In the genomic region with DNA sequence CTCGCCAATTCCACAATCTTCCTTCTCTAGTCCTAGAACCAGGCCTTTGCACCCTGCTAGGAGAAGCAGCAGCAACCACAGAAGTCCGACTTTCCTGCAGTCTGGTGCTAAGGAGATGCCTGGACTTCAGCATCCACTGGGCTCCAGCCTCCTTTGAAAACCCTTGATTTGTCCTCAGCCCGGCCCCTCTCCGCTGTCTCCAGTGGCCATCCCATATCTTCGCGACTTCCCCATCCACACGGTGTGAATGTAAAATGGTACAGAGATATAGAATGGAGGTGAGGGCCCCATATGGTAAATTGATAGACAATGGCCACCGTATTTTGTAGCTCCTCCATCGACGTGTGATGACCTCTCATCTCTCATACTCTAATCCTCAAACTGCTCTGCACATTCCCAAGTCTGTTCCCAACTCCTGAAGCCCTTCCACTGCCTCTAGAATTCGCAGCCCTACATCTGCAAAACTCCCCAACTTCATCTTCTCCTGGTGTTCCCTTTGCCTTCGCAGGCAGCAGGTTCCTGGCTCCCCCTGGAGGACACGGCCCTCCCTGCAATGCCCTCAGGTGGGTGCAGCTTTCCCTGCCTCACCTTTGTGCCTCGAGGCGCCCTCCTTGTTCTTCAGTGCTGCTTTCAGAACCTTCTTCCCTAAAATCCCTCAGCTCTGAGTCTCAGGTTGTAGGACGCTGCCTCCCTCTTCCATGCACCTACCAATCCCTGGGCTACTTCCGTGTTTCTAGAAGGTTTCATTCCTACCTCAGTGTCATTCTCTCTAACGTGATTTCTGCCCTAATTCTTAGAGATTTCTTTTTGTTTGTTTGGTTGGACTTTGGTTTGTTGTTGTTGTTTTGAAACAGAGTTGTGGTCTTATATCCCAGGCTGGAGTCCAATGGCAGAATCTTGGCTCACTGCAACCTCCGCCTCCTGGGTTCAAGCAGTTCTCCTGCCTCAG, we compare ENCODE assay signal across 8 cellular contexts. TPM values are rescaled to one million over a fixed set of nuclear protein-coding genes. Genes with fewer than 3 reads are reported as not detected.
DNase-seq lines count a peak whose midpoint lies in the region; ATAC-seq, FAIRE-seq and TF ChIP-seq lines count a peak whose summit lies in the region.

No MANE protein-coding gene starts in this region.

- peaks cover 18% of the 10 kb centered on the region for H3K27me3 Mint-ChIP-seq in activated B cell treated with CpG ODN at 0.5 μM for 24 hours

- H3K36me3 ChIP-seq in HepG2 (replicated peaks in 1 of 2; ENCODE audit: control insufficient read depth in 1 of 2, insufficient read depth in 2 of 2, low read length in 2 of 2), result no peaks in the 10 kb centered on the region

- TF ChIP-seq RAD21 in HepG2 (CRISPR knock-in tag; IDR thresholded peaks at IDR 0.05), result peak; percentile 62; the same call in 1 of the 2 replicates

- no peak overlapping the region for H3K9ac ChIP-seq in HepG2 (ENCODE audit: insufficient read depth, low read depth, low read length)

- H3K4me1 Mint-ChIP-seq in activated B cell treated with CpG ODN at 0.5 μM for 24 hours, result peaks cover 13% of the 10 kb centered on the region

- 17% methylated on average over 19 of the region's 19 CpGs for WGBS in HepG2 (ENCODE audit: low lambda C conversion rate)

- DNase-seq in Daoy (ENCODE audit: low read depth) (peak; percentile 57), activated B cell treated with CpG ODN at 0.5 μM for 24 hours (peak; percentile 63), T47D (ENCODE audit: low read depth in 1 of 2, low spot score in 1 of 2) (peak; percentile 71 to 73), HepG2 (ENCODE audit: low spot score) (peak; percentile 39), cortex of kidney (lab: John Stamatoyannopoulos, UW) (no peak)
- peak; percentile 48 for DNase-seq in stimulated activated CD8-positive, alpha-beta memory T cell treated with anti-CD3 and anti-CD28 coated beads, Interleukin-12 subunit alpha, Interleukin-12 subunit beta, amount 100 ng/mL, for 4 hours (ENCODE audit: low read depth)

- H3K9me3 ChIP-seq in HepG2 (ENCODE audit: low read length), result no peaks in the 10 kb centered on the region

- H3K4me3 Mint-ChIP-seq in activated B cell treated with CpG ODN at 0.5 μM for 24 hours, result no peak overlapping the region

- peak; percentile 84 for ATAC-seq in activated B cell treated with CpG ODN at 0.5 μM for 24 hours (ENCODE audit: low read depth)
- ATAC-seq in HepG2, result peak; percentile 84
- ATAC-seq in HG03378 (IDR thresholded peaks at IDR 0.05; ENCODE audit: unreplicated experiment), result no peak

- no peaks in the 10 kb centered on the region for H4K20me1 ChIP-seq in HepG2 (ENCODE audit: insufficient read depth, low read length)

- FAIRE-seq in HepG2 (lab: Jason Lieb, UNC), result peak; percentile 83

- TF ChIP-seq EP300 in HepG2 (IDR thresholded peaks at IDR 0.05; ENCODE audit: low read depth in 2 of 2, low read length in 2 of 2) (no peak), HepG2 (CRISPR knock-in tag; IDR thresholded peaks at IDR 0.05; ENCODE audit: borderline replicate concordance) (no peak)

- peaks cover 0 to 4% of the 10 kb centered on the region in 2 experiments; a peak in 1 of 5 replicates for H3K27me3 ChIP-seq in HepG2 (ENCODE audit: control insufficient read depth in 1 of 2, insufficient read depth in 2 of 2, low read length in 2 of 2)

- no peak overlapping the region for H3K4me3 ChIP-seq in HepG2 (replicated peaks in 1 of 3; ENCODE audit: insufficient read depth in 1 of 3, low read depth in 2 of 3, low read length in 3 of 3)

- no peaks in the 10 kb centered on the region for H3K36me3 Mint-ChIP-seq in activated B cell treated with CpG ODN at 0.5 μM for 24 hours (ENCODE audit: low read depth)

- no peaks in the 10 kb centered on the region for H3K79me2 ChIP-seq in HepG2 (ENCODE audit: insufficient read depth, low read length)

- H2AFZ ChIP-seq in HepG2 (ENCODE audit: low read length), result no peak overlapping the region

- in situ Hi-C loops in T47D (cut with HindIII; ENCODE audit: low pct_unique_long_range_greater_than_20kb, low sequenced_read_pairs) (no loop called here), HepG2 (cut with HindIII; ENCODE audit: extremely low pct_ligation_motif_present, low pct_unique_long_range_greater_than_20kb) (loop anchor here (10.0 kb wide), 1 partner anchor 57 kb away; no protein-coding TSS in a partner anchor)

- peaks cover 16% of the 10 kb centered on the region for H3K4me1 ChIP-seq in HepG2 (ENCODE audit: insufficient read depth, low read length)

- POLR2A ChIA-PET in activated B cell treated with CpG ODN at 0.5 μM for 24 hours (lab: Charles Lee) (interaction anchor here (0.5 to 2.8 kb wide), 8 partner anchors 11 to 417 kb away, joined by 3 to 24 read pairs (median 3); partner anchors contain the start of genes BCDIN3D and TMBIM6), HepG2 (lab: Yijun Ruan, JAX) (interaction anchor here (2.2 kb wide), 1 partner anchor 37 kb away, joined by 12 read pairs; the partner anchor contains the start of gene TMBIM6)

- peak overlapping the region; percentile 56 for H3K4me2 ChIP-seq in HepG2 (ENCODE audit: low read depth, low read length)

- no TSS peak for BruUV-seq in HepG2 (replicated peaks; lab: Mats Ljungman, UMichigan)

- peaks cover 2% of the 10 kb centered on the region for H3K9me3 Mint-ChIP-seq in activated B cell treated with CpG ODN at 0.5 μM for 24 hours

- TF ChIP-seq CTCF in LNCAP (IDR thresholded peaks at IDR 0.05) (peak; percentile 94), activated B cell treated with CpG ODN at 0.5 μM for 24 hours (IDR thresholded peaks at IDR 0.05) (peak; percentile 82), HepG2 (CRISPR knock-in tag; IDR thresholded peaks at IDR 0.05) (peak; percentile 94)

- CTCF ChIA-PET in activated B cell treated with CpG ODN at 0.5 μM for 24 hours (lab: Charles Lee) (interaction anchor here (0.7 to 2.8 kb wide), 26 partner anchors 8 to 226 kb away, joined by 3 to 35 read pairs (median 4); partner anchors contain the start of gene TMBIM6), HepG2 (lab: Yijun Ruan, JAX; ENCODE audit: low intra/inter-chr PET ratio, low total read pairs) (interaction anchor here (0.8 to 4.4 kb wide), 5 partner anchors 37 to 141 kb away, joined by 3 to 39 read pairs (median 4); partner anchors contain the start of gene TMBIM6)

- intact Hi-C loops in activated B cell treated with CpG ODN at 0.5 μM for 24 hours (cut with micrococcal nuclease) (loop anchor here (1.0 to 5.0 kb wide), 5 partner anchors 37 to 294 kb away; partner anchors contain the start of genes ASIC1 and TMBIM6), HepG2 (cut with micrococcal nuclease; ENCODE audit: unreplicated experiment) (loop anchor here (2.0 to 10.0 kb wide), 2 partner anchors 53 to 133 kb away; no protein-coding TSS in a partner anchor)

- H3K27ac Mint-ChIP-seq in activated B cell treated with CpG ODN at 0.5 μM for 24 hours, result no peak overlapping the region

- no peak overlapping the region for H3K27ac ChIP-seq in HepG2 (ENCODE audit: extremely low read length, insufficient read depth, low read length)

- TF ChIP-seq POLR2A in HepG2 (IDR thresholded peaks at IDR 0.05; ENCODE audit: insufficient read depth in 1 of 2, low read depth in 2 of 2, low read length in 2 of 2), result no peak

RNA-seq across cellular contexts. Expression of gene TMBIM6, which starts 36.7 kb away (rescaled TPM):
- total RNA-seq in Daoy (2014; rRNA removed; shearing (Covaris generic)), result 379 and 454 TPM in 2 replicates
- total RNA-seq in activated B cell treated with CpG ODN at 0.5 μM for 24 hours, result 355 and 366 TPM in 2 replicates
- total RNA-seq in HepG2 (2016; rRNA removed; fragmentation: Illumina TruSeq; extraction: Trizol), result 220 and 412 TPM in 2 replicates
- 49.6 and 57.4 TPM in 2 replicates for total RNA-seq in HepG2 (2016; cell fraction: cytosol; rRNA removed; fragmentation: Illumina TruSeq; extraction: Trizol; ENCODE audit: low read depth)
- total RNA-seq in HepG2 (2016; cell fraction: insoluble cytoplasmic fraction; rRNA removed; fragmentation: Illumina TruSeq; extraction: Trizol), result 229 and 414 TPM in 2 replicates
- total RNA-seq in HepG2 (2016; cell fraction: membrane; rRNA removed; fragmentation: Illumina TruSeq; extraction: Trizol), result 85.8 and 89.3 TPM in 2 replicates
- total RNA-seq in HepG2 (2016; cell fraction: nucleus; rRNA removed; fragmentation: Illumina TruSeq; extraction: Trizol), result 296 and 323 TPM in 2 replicates
- polyA plus RNA-seq in HepG2 (2011; rRNA removed), result 445 and 468 TPM in 2 replicates
- polyA plus RNA-seq in HepG2 (2011; cell fraction: cytosol; rRNA removed), result 286 and 485 TPM in 2 replicates
- 231 and 241 TPM in 2 replicates for polyA plus RNA-seq in HepG2 (2011; cell fraction: nucleus; rRNA removed)
- 423 and 441 TPM in 2 replicates for polyA plus RNA-seq in HepG2 (2012)
- polyA plus RNA-seq in HepG2 (2016; cell fraction: cytosol; fragmentation: Illumina TruSeq; extraction: Trizol; ENCODE audit: low read depth), result 62.2 and 68.0 TPM in 2 replicates
- polyA plus RNA-seq in HepG2 (2016; cell fraction: insoluble cytoplasmic fraction; fragmentation: Illumina TruSeq; extraction: Trizol; ENCODE audit: low read depth), result 213 and 227 TPM in 2 replicates
- 53.8 and 54.1 TPM in 2 replicates for polyA plus RNA-seq in HepG2 (2016; cell fraction: membrane; fragmentation: Illumina TruSeq; extraction: Trizol; ENCODE audit: low read depth)
- polyA plus RNA-seq in HepG2 (2016; cell fraction: nucleus; fragmentation: Illumina TruSeq; extraction: Trizol; ENCODE audit: insufficient read depth, low read depth), result 552 and 556 TPM in 2 replicates
- polyA minus RNA-seq in HepG2 (2011; rRNA and poly(A)+ RNA removed; ENCODE audit: low replicate concordance), result 536 and 564 TPM in 2 replicates
- polyA minus RNA-seq in HepG2 (2011; cell fraction: cytosol; rRNA and poly(A)+ RNA removed), result 151 and 170 TPM in 2 replicates
- polyA minus RNA-seq in HepG2 (2011; cell fraction: nucleus; rRNA and poly(A)+ RNA removed), result 151 and 168 TPM in 2 replicates

RNA-seq across cellular contexts. Expression of gene NCKAP5L, which starts 50.1 kb away (rescaled TPM):
- 12.9 and 14.3 TPM in 2 replicates for total RNA-seq in Daoy (2014; rRNA removed; shearing (Covaris generic))
- 7.2 and 9.1 TPM in 2 replicates for total RNA-seq in activated B cell treated with CpG ODN at 0.5 μM for 24 hours
- 5.9 and 9.0 TPM in 2 replicates for total RNA-seq in HepG2 (2016; rRNA removed; fragmentation: Illumina TruSeq; extraction: Trizol)
- 3.1 and 3.3 TPM in 2 replicates for total RNA-seq in HepG2 (2016; cell fraction: cytosol; rRNA removed; fragmentation: Illumina TruSeq; extraction: Trizol; ENCODE audit: low read depth)
- 5.1 and 8.3 TPM in 2 replicates for total RNA-seq in HepG2 (2016; cell fraction: insoluble cytoplasmic fraction; rRNA removed; fragmentation: Illumina TruSeq; extraction: Trizol)
- 5.3 and 5.9 TPM in 2 replicates for total RNA-seq in HepG2 (2016; cell fraction: membrane; rRNA removed; fragmentation: Illumina TruSeq; extraction: Trizol)
- 10.1 and 11.1 TPM in 2 replicates for total RNA-seq in HepG2 (2016; cell fraction: nucleus; rRNA removed; fragmentation: Illumina TruSeq; extraction: Trizol)
- 4.1 and 5.5 TPM in 2 replicates for polyA plus RNA-seq in HepG2 (2011; rRNA removed)
- 1.7 and 3.1 TPM in 2 replicates for polyA plus RNA-seq in HepG2 (2011; cell fraction: cytosol; rRNA removed)
- polyA plus RNA-seq in HepG2 (2011; cell fraction: nucleus; rRNA removed), result 15.9 and 16.8 TPM in 2 replicates
- polyA plus RNA-seq in HepG2 (2012), result 4.7 and 6.8 TPM in 2 replicates
- polyA plus RNA-seq in HepG2 (2016; cell fraction: cytosol; fragmentation: Illumina TruSeq; extraction: Trizol; ENCODE audit: low read depth), result 0.32 and 0.37 TPM in 2 replicates
- 5.7 and 8.4 TPM in 2 replicates for polyA plus RNA-seq in HepG2 (2016; cell fraction: insoluble cytoplasmic fraction; fragmentation: Illumina TruSeq; extraction: Trizol; ENCODE audit: low read depth)
- polyA plus RNA-seq in HepG2 (2016; cell fraction: membrane; fragmentation: Illumina TruSeq; extraction: Trizol; ENCODE audit: low read depth), result 1.3 and 1.7 TPM in 2 replicates
- 20.5 and 22.7 TPM in 2 replicates for polyA plus RNA-seq in HepG2 (2016; cell fraction: nucleus; fragmentation: Illumina TruSeq; extraction: Trizol; ENCODE audit: insufficient read depth, low read depth)
- 10.1 and 13.6 TPM in 2 replicates for polyA minus RNA-seq in HepG2 (2011; rRNA and poly(A)+ RNA removed; ENCODE audit: low replicate concordance)
- polyA minus RNA-seq in HepG2 (2011; cell fraction: cytosol; rRNA and poly(A)+ RNA removed), result 5.5 and 6.3 TPM in 2 replicates
- 13.2 and 14.7 TPM in 2 replicates for polyA minus RNA-seq in HepG2 (2011; cell fraction: nucleus; rRNA and poly(A)+ RNA removed)
